Comparison of ENCODE assay signal across 30 cellular contexts in the genomic region with DNA sequence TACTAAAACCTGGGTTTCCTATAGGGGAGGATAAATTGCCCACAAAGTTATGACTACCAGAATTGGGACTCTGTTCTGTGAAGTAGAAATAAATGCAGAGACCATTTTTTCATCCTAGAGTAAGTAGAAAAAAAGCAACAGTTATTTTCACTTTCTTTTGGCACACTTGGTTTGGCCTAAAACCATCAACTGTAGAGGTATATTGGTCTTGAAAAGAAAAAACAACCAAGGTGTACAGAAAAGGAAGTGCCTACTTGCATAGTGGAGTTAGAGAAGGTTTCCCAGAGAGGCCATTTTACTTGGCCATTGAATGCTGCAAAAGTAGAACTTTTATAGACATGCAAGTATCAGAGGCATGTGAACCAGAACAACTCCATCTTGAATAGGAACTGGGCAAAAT.
DNase-seq lines count a peak whose midpoint lies in the region; ATAC-seq, FAIRE-seq and TF ChIP-seq lines count a peak whose summit lies in the region.
"Had no signal": no experiment of that assay in that cellular context is flagged by ENCODE, and none has a peak within 500 bp of the region (broad histone marks: within the 10 kb centered on the region; RNA-seq: fewer than 3 reads in every experiment).

No MANE protein-coding gene starts in this region.

- H4K20me1 ChIP-seq in MM.1S (ENCODE audit: insufficient read depth, low read length), result no peaks in the 10 kb centered on the region

- FAIRE-seq in GM19239 (lab: Jason Lieb, UNC), result peak; percentile 42
- FAIRE-seq: D721Med had no signal

- ATAC-seq in HG02678 (IDR thresholded peaks at IDR 0.05; ENCODE audit: unreplicated experiment), result peak; percentile 44
- no peak for ATAC-seq in GM19351 (IDR thresholded peaks at IDR 0.05; ENCODE audit: unreplicated experiment)
- ATAC-seq: gastroesophageal sphincter; naive thymus-derived CD8-positive, alpha-beta T cell; T-cell had no signal

- no peaks in the 10 kb centered on the region; the same call in 1 of the 2 replicates for H3F3A ChIP-seq in MM.1S (ENCODE audit: insufficient read depth, low read length)

- H3K27me3 ChIP-seq in MM.1S (replicated peaks; ENCODE audit: insufficient read depth, low read length), result no peaks in the 10 kb centered on the region
- H3K27me3 ChIP-seq: gastroesophageal sphincter, right lobe of liver, SJSA1, thyroid gland, uterus had no signal

- no peaks in the 10 kb centered on the region for H3K4me1 ChIP-seq in MM.1S (ENCODE audit: low read length)
- H3K4me1 ChIP-seq: gastroesophageal sphincter, lower lobe of right lung, right lobe of liver, thyroid gland, uterus had no signal

- no peaks in the 10 kb centered on the region for H3K36me3 ChIP-seq in MM.1S (replicated peaks; ENCODE audit: insufficient read depth, low read length)
- H3K36me3 ChIP-seq: gastroesophageal sphincter, lower lobe of right lung, right lobe of liver, SJSA1, thyroid gland, uterus had no signal

- DNase-seq in GM12865 (ENCODE audit: low read depth), result peak; percentile 35
- peak; percentile 2 for DNase-seq in GM19239 (ENCODE audit: insufficient read length, low spot score)
- peak; percentile 38 for DNase-seq in MM.1S
- DNase-seq in DMS153 (lab: John Stamatoyannopoulos, UW), result no peak
- DNase-seq in EL, result no peak
- no peak for DNase-seq in H4 (ENCODE audit: low spot score)
- DNase-seq: activated CD4-positive, alpha-beta T cell treated with anti-CD3 and anti-CD28 coated beads, Interleukin-2, amount 10 ng/mL, durations not matched to agents 7 days and 5 days; activated gamma-delta T cell; activated naive CD8-positive, alpha-beta T cell treated with anti-CD3 and anti-CD28 coated beads, Interleukin-2, amount 10 ng/mL, durations not matched to agents 7 days and 5 days; activated T-cell treated with anti-CD3 and anti-CD28 coated beads, Interleukin-2, amount 50 U/mL, for 1 hour; aorta; CD4-positive, CD25-positive, alpha-beta regulatory T cell; GM23248; hippocampal formation; lower lobe of right lung; naive thymus-derived CD8-positive, alpha-beta T cell; NCI-H1694 treated with DMSO at 0.1 percent for 48 hours; NCI-H2171; right lobe of liver; stimulated activated CD4-positive, alpha-beta T cell treated with anti-CD3 and anti-CD28 coated beads, Interleukin-12 subunit alpha, Interleukin-12 subunit beta, amount 100 ng/mL, for 4 hours; stimulated activated CD4-positive, alpha-beta T cell treated with anti-CD3 and anti-CD28 coated beads, Interleukin-2, amount 100 ng/mL, for 48 hours; T-cell; thyroid gland; uterus had no signal

- H3K9me3 ChIP-seq in MM.1S (replicated peaks; ENCODE audit: insufficient read depth, low read length), result no peaks in the 10 kb centered on the region
- H3K9me3 ChIP-seq: gastroesophageal sphincter, lower lobe of right lung, right lobe of liver, SJSA1, thyroid gland, uterus had no signal

- no peak overlapping the region for H3K9ac ChIP-seq in MM.1S (ENCODE audit: low read length)
- H3K9ac ChIP-seq: GM23248 had no signal

- no peak overlapping the region for H3K4me3 ChIP-seq in GM12865 (ENCODE audit: low read depth, low read length)
- no peak overlapping the region for H3K4me3 ChIP-seq in MM.1S (ENCODE audit: low read length)
- H3K4me3 ChIP-seq: gastroesophageal sphincter, GM23248, lower lobe of right lung, right lobe of liver, SJSA1, thyroid gland, uterus had no signal

- H3K4me2 ChIP-seq in MM.1S (ENCODE audit: low read depth, low read length), result no peak overlapping the region

- H3K27ac ChIP-seq in MM.1S (ENCODE audit: low read length), result no peak overlapping the region
- H3K27ac ChIP-seq: gastroesophageal sphincter, lower lobe of right lung, right lobe of liver, RWPE1, SJSA1, thyroid gland, uterus had no signal

- H2AFZ ChIP-seq in MM.1S (ENCODE audit: low read length), result no peak overlapping the region
- H2AFZ ChIP-seq: GM23248 had no signal

- TF ChIP-seq CTCF in GM12865 (IDR thresholded peaks at IDR 0.05; ENCODE audit: insufficient read depth, low read depth, low read length, missing control alignments) (no peak), MM.1S (IDR thresholded peaks at IDR 0.05; ENCODE audit: low read length) (no peak)

- no peaks in the 10 kb centered on the region for H3K9me2 ChIP-seq in MM.1S (replicated peaks; ENCODE audit: insufficient read depth, low read length)

- no peaks in the 10 kb centered on the region for H3K79me2 ChIP-seq in MM.1S (ENCODE audit: low read length)

Comparison
In these comparisons a context has a peak if more than half of its experiments do, and no peak if none do; other contexts are left out.
1. DNase-seq: peak in GM12865 (single experiment), GM19239 (single experiment) and MM.1S (single experiment); none in DMS153 (single experiment), EL (single experiment) and H4 (single experiment).